In genomic region chr1:110746644-110747259, GRCh38 we compare ENCODE assay signal across 1 cellular context.
TF ChIP-seq lines count a peak whose summit lies in the region.

No MANE protein-coding gene starts in this region.

TF ChIP-seq in endothelial cell of umbilical vein, 7 proteins besides CTCF, POLR2A, EP300 and RAD21 (continued from another document):
- TF ChIP-seq GATA2 (IDR thresholded peaks at IDR 0.05; ENCODE audit: insufficient read depth, insufficient read length, low read depth, low read length): no peak
